8 cellular contexts compared by ENCODE assay signal in the genomic region with DNA sequence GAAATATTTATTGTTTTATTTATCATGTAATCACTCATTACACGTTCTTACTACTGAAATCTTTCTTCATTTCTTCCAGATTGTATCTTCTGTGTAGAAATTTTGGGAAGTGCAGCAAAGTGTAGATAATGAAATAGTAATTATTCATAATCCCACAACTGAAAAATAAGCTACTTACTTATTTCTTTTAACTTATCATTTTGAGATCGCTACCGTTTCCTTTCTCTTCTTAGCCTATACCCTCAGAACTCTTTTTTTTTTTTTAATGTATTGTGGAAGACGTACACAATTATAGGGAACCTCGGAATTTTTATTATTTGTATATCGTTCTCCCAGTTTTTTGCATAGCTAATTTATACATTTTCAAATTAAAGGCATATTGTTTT. TPM values are rescaled to one million over a fixed set of nuclear protein-coding genes. Genes with fewer than 3 reads are reported as not detected.
DNase-seq lines count a peak whose midpoint lies in the region; ATAC-seq and TF ChIP-seq lines count a peak whose summit lies in the region.

No MANE protein-coding gene starts in this region.

- H3K9me2 ChIP-seq in OCI-LY7 (ENCODE audit: insufficient read depth, low read length), result no peaks in the 10 kb centered on the region

- H3K27me3 ChIP-seq in CD4-positive, alpha-beta memory T cell (ENCODE audit: insufficient read depth, low read length), result peaks cover 8% of the 10 kb centered on the region
- H3K27me3 ChIP-seq in fibroblast of lung (ENCODE audit: control insufficient read depth, insufficient read depth, low read length) (peaks cover 6% of the 10 kb centered on the region), prostate gland (replicated peaks; ENCODE audit: insufficient read depth) (no peaks in the 10 kb centered on the region)

- DNase-seq in CD4-positive, alpha-beta memory T cell, result no peak
- DNase-seq in OCI-LY7 (ENCODE audit: low spot score), result no peak
- DNase-seq in fibroblast of lung (ENCODE audit: low read depth in 2 of 2), result no peak
- no peak for DNase-seq in prostate gland (ENCODE audit: low spot score)
- no peak for DNase-seq in HT-29 (ENCODE audit: low spot score)
- DNase-seq in NCI-H1436 (lab: John Stamatoyannopoulos, UW), result no peak
- DNase-seq in NCI-H82 treated with DMSO at 0.1 percent for 48 hours (lab: John Stamatoyannopoulos, UW; ENCODE audit: unreplicated experiment), result no peak

- H3K36me3 Mint-ChIP-seq in CD4-positive, alpha-beta memory T cell, result peaks cover 7 to 9% of the 10 kb centered on the region in 2 donors

- intact Hi-C loops in CD4-positive, alpha-beta memory T cell (cut with micrococcal nuclease), result no loop called here
- intact Hi-C loops in OCI-LY7 (cut with micrococcal nuclease; ENCODE audit: unreplicated experiment) (no loop called here), prostate gland (cut with DNase I) (no loop called here)

- H4K20me1 ChIP-seq in OCI-LY7 (ENCODE audit: insufficient read depth, low read length), result no peaks in the 10 kb centered on the region
- H4K20me1 ChIP-seq in fibroblast of lung (ENCODE audit: control insufficient read depth, extremely low read depth, insufficient read depth, low read length), result no peaks in the 10 kb centered on the region

- peak overlapping the region; percentile 40 to 75 for H3K4me3 ChIP-seq in CD4-positive, alpha-beta memory T cell (ENCODE audit: low read length in 2 of 2)
- H3K4me3 ChIP-seq in OCI-LY7 (ENCODE audit: low read depth, low read length, poor library complexity, severe bottlenecking) (peak overlapping the region; percentile 88), fibroblast of lung (replicated peaks in 1 of 4; ENCODE audit: control extremely low read depth in 1 of 4, insufficient read depth in 1 of 4, low read depth in 3 of 4, low read length in 4 of 4) (peak overlapping the region; percentile 27 to 90 (median 76)), prostate gland (peak overlapping the region; percentile 85 to 92)

- peaks cover 0 to 2% (median 0%) of the 10 kb centered on the region in 8 donors for H3K9me3 Mint-ChIP-seq in CD4-positive, alpha-beta memory T cell

- no peak for TF ChIP-seq POLR2A in prostate gland (IDR thresholded peaks at IDR 0.05)

- H3K79me2 ChIP-seq in OCI-LY7 (ENCODE audit: insufficient read depth, low read depth, low read length) (peaks cover 13% of the 10 kb centered on the region; the same call in 1 of the 2 replicates), fibroblast of lung (ENCODE audit: control insufficient read depth, insufficient read depth, low read length) (peaks cover 39% of the 10 kb centered on the region)

- CTCF ChIA-PET in CD4-positive, alpha-beta memory T cell (lab: Charles Lee; ENCODE audit: partially characterized antibody), result interaction anchor here (0.6 to 1.3 kb wide), 2 partner anchors 9 to 20 kb away, joined by 3 read pairs; no protein-coding TSS in a partner anchor
- CTCF ChIA-PET in OCI-LY7 (lab: Charles Lee; ENCODE audit: unreplicated experiment), result no interaction called here

- no peak overlapping the region for H3K27ac Mint-ChIP-seq in CD4-positive, alpha-beta memory T cell

- peaks cover 17% of the 10 kb centered on the region for H3K4me1 ChIP-seq in CD4-positive, alpha-beta memory T cell (ENCODE audit: insufficient read depth, low read length)
- H3K4me1 ChIP-seq in OCI-LY7 (ENCODE audit: insufficient read depth, low read length, poor library complexity, severe bottlenecking) (peaks cover 21% of the 10 kb centered on the region), fibroblast of lung (ENCODE audit: control insufficient read depth, extremely low read depth, insufficient read depth, low read length) (peaks cover 2% of the 10 kb centered on the region), prostate gland (replicated peaks) (no peaks in the 10 kb centered on the region)

- H3K9ac ChIP-seq in fibroblast of lung (ENCODE audit: insufficient read depth, low read length), result no peak overlapping the region

- POLR2A ChIA-PET in CD4-positive, alpha-beta memory T cell (lab: Charles Lee; ENCODE audit: partially characterized antibody), result interaction anchor here (1.1 to 1.2 kb wide), 3 partner anchors 12 to 121 kb away, joined by 3 to 6 read pairs (median 3); a partner anchor contains a TSS
- POLR2A ChIA-PET in OCI-LY7 (lab: Charles Lee), result interaction anchor here (0.6 to 1.4 kb wide), 8 partner anchors 9 to 616 kb away, joined by 3 to 7 read pairs (median 3); no protein-coding TSS in a partner anchor

- peak overlapping the region; percentile 89 for H2AFZ ChIP-seq in OCI-LY7 (ENCODE audit: low read length)
- H2AFZ ChIP-seq in fibroblast of lung (ENCODE audit: low read length), result peak overlapping the region; percentile 72

- TF ChIP-seq CTCF in OCI-LY7 (conservative IDR thresholded peaks at IDR 0.05; ENCODE audit: low read length), result no peak
- no peak for TF ChIP-seq CTCF in fibroblast of lung (conservative IDR thresholded peaks at IDR 0.05 in 1 of 2, IDR thresholded peaks at IDR 0.05 in 1 of 2; ENCODE audit: low read depth in 1 of 2, low read length in 2 of 2)
- no peak for TF ChIP-seq CTCF in prostate gland (IDR thresholded peaks at IDR 0.05)

- 10% methylated on average over 6 of the region's 6 CpGs for WGBS in prostate gland

- peaks cover 9 to 26% (median 19%) of the 10 kb centered on the region in 4 donors for H3K4me1 Mint-ChIP-seq in CD4-positive, alpha-beta memory T cell

- peak overlapping the region; percentile 57 for H3K27ac ChIP-seq in CD4-positive, alpha-beta memory T cell (ENCODE audit: low read depth, low read length)
- no peak overlapping the region for H3K27ac ChIP-seq in OCI-LY7 (ENCODE audit: low read depth, low read length, poor library complexity, severe bottlenecking)
- H3K27ac ChIP-seq in fibroblast of lung (ENCODE audit: insufficient read depth, low read length), result no peak overlapping the region
- peak overlapping the region in 1 of 2 donors; percentile 80 for H3K27ac ChIP-seq in prostate gland

- H3K27me3 Mint-ChIP-seq in CD4-positive, alpha-beta memory T cell, result peaks cover 20 to 22% of the 10 kb centered on the region in 2 donors

- H3K4me2 ChIP-seq in OCI-LY7 (ENCODE audit: low read length), result peak overlapping the region; percentile 80
- peak overlapping the region; percentile 39 for H3K4me2 ChIP-seq in fibroblast of lung (ENCODE audit: extremely low read depth, insufficient read depth, low read length)

- H3K36me3 ChIP-seq in CD4-positive, alpha-beta memory T cell (ENCODE audit: insufficient read depth, low read length), result peaks cover 2% of the 10 kb centered on the region
- H3K36me3 ChIP-seq in OCI-LY7 (ENCODE audit: insufficient read depth, low read length) (peaks cover 18% of the 10 kb centered on the region), fibroblast of lung (ENCODE audit: control insufficient read depth, insufficient read depth, low read length) (no peaks in the 10 kb centered on the region), prostate gland (no peaks in the 10 kb centered on the region)

- H3K4me3 Mint-ChIP-seq in CD4-positive, alpha-beta memory T cell, result no peak overlapping the region

- no TSS peak for BruUV-seq in OCI-LY7 (replicated peaks; lab: Mats Ljungman, UMichigan)

- no peak for ATAC-seq in HG02870 (IDR thresholded peaks at IDR 0.05; ENCODE audit: unreplicated experiment)

- H3K9me3 ChIP-seq in CD4-positive, alpha-beta memory T cell (ENCODE audit: control insufficient read depth in 1 of 2, low read length in 2 of 2), result no peaks in the 10 kb centered on the region
- H3K9me3 ChIP-seq in OCI-LY7 (ENCODE audit: low read length), result no peaks in the 10 kb centered on the region
- H3K9me3 ChIP-seq in fibroblast of lung (ENCODE audit: control insufficient read depth, insufficient read depth, low read depth, low read length), result no peaks in the 10 kb centered on the region
- no peaks in the 10 kb centered on the region for H3K9me3 ChIP-seq in prostate gland

RNA-seq across cellular contexts. Expression of a gene that starts 0.5 kb away (rescaled TPM):
- 10 to 100 TPM; 21.0 to 25.9 TPM for total RNA-seq in CD4-positive, alpha-beta memory T cell
- polyA plus RNA-seq in CD4-positive, alpha-beta memory T cell, result 10 to 100 TPM; 31.1 to 36.2 TPM
- 44.0 and 45.5 TPM in 2 replicates for total RNA-seq in OCI-LY7 (2014; rRNA removed; shearing (Covaris generic))
- total RNA-seq in OCI-LY7 (2022) (72.1 and 74.6 TPM in 2 replicates), fibroblast of lung (102 and 118 TPM in 2 replicates), prostate gland (10 to 100 TPM; 43.8 to 45.4 TPM)
- 118 and 173 TPM in 2 replicates for polyA plus RNA-seq in fibroblast of lung
- polyA plus RNA-seq in fibroblast of lung (2012), result 87.1 and 153 TPM in 2 replicates
- 7.1 and 15.1 TPM in 2 replicates for polyA minus RNA-seq in fibroblast of lung (ENCODE audit: low replicate concordance)
- 44.6 and 47.6 TPM in 2 replicates for total RNA-seq in HT-29 (2014; rRNA removed; shearing (Covaris generic))

RNA-seq across cellular contexts. Expression of a gene that starts 12.1 kb away (rescaled TPM):
- total RNA-seq in CD4-positive, alpha-beta memory T cell, result 1 to 10 TPM in 1 of 2 experiments, under 1 TPM in 1; 0.44 to 1.1 TPM
- polyA plus RNA-seq in CD4-positive, alpha-beta memory T cell, result under 1 TPM in 1 of 2 donors, not detected in 1; 0.37 TPM
- total RNA-seq in OCI-LY7 (2014; rRNA removed; shearing (Covaris generic)), result 3.2 and 5.5 TPM in 2 replicates
- total RNA-seq in OCI-LY7 (2022) (10.4 and 14.2 TPM in 2 replicates), fibroblast of lung (not detected in 2 replicates), prostate gland (under 1 TPM; 0.17 to 0.73 TPM)
- polyA plus RNA-seq in fibroblast of lung, result 0.07 TPM in 1 of 2 replicates, not detected in the other
- 0.23 TPM in 1 of 2 replicates, not detected in the other for polyA plus RNA-seq in fibroblast of lung (2012)
- not detected in 2 replicates for polyA minus RNA-seq in fibroblast of lung (ENCODE audit: low replicate concordance)
- not detected in 2 replicates for total RNA-seq in HT-29 (2014; rRNA removed; shearing (Covaris generic))
